1 cellular context compared by ENCODE assay signal in genomic region chr2:147879846-147880245, GRCh38.
TF ChIP-seq lines count a peak whose summit lies in the region.

No MANE protein-coding gene starts in this region.

TF ChIP-seq in HEK293, 187 proteins besides CTCF, POLR2A, EP300 and RAD21 (continued from another document):
- TF ChIP-seq ZBTB49 (tag by site-specific recombination; IDR thresholded peaks at IDR 0.05; ENCODE audit: low read depth) (no peak), ZNF146 (tag by site-specific recombination; IDR thresholded peaks at IDR 0.05) (no peak), ZNF626 (tag by site-specific recombination; IDR thresholded peaks at IDR 0.05) (no peak), ZNF621 (tag by site-specific recombination; IDR thresholded peaks at IDR 0.05) (no peak), ZBTB10 (tag by site-specific recombination; IDR thresholded peaks at IDR 0.05) (no peak), ZNF114 (tag by site-specific recombination; IDR thresholded peaks at IDR 0.05) (no peak), ZNF350 (tag by site-specific recombination; IDR thresholded peaks at IDR 0.05) (no peak), ZNF155 (tag by site-specific recombination; IDR thresholded peaks at IDR 0.05) (no peak), ZXDB (tag by site-specific recombination; IDR thresholded peaks at IDR 0.05) (peak; percentile 57), ZNF214 (tag by site-specific recombination; IDR thresholded peaks at IDR 0.05; ENCODE audit: borderline replicate concordance) (no peak), ZNF362 (tag by site-specific recombination; IDR thresholded peaks at IDR 0.05) (no peak), ZNF701 (tag by site-specific recombination; IDR thresholded peaks at IDR 0.05) (no peak), ZNF544 (tag by site-specific recombination; IDR thresholded peaks at IDR 0.05) (no peak), ELK4 (IDR thresholded peaks at IDR 0.05; ENCODE audit: borderline replicate concordance, low read depth, low read length) (no peak), ZNF580 (tag by site-specific recombination; IDR thresholded peaks at IDR 0.05) (peak; percentile 67; the same call in 1 of the 2 replicates), ZBTB17 (tag by site-specific recombination; IDR thresholded peaks at IDR 0.05) (no peak), ZNF18 (tag by site-specific recombination; IDR thresholded peaks at IDR 0.05) (0 out of 2 replicates have a peak, but pooled peaks have one; percentile 45), YY1 (tag by site-specific recombination; IDR thresholded peaks at IDR 0.05) (no peak), ZNF664 (tag by site-specific recombination; IDR thresholded peaks at IDR 0.05) (no peak), ZNF426 (tag by site-specific recombination; IDR thresholded peaks at IDR 0.05) (no peak), ZNF221 (tag by site-specific recombination; IDR thresholded peaks at IDR 0.05; ENCODE audit: borderline replicate concordance) (no peak), ZFP3 (tag by site-specific recombination; IDR thresholded peaks at IDR 0.05; ENCODE audit: low read depth) (no peak), ZNF530 (tag by site-specific recombination; IDR thresholded peaks at IDR 0.05; ENCODE audit: low read depth) (no peak), SALL2 (tag by site-specific recombination; IDR thresholded peaks at IDR 0.05; ENCODE audit: borderline replicate concordance) (no peak), GLIS2 (tag by site-specific recombination; IDR thresholded peaks at IDR 0.05) (no peak), ZNF10 (tag by site-specific recombination; IDR thresholded peaks at IDR 0.05) (no peak), ATF2 (tag by site-specific recombination; IDR thresholded peaks at IDR 0.05; ENCODE audit: low read depth) (no peak), ZNF768 (tag by site-specific recombination; IDR thresholded peaks at IDR 0.05) (no peak), ZNF843 (tag by site-specific recombination; IDR thresholded peaks at IDR 0.05) (peak; percentile 88), ZNF248 (tag by site-specific recombination; IDR thresholded peaks at IDR 0.05) (no peak), ZNF19 (tag by site-specific recombination; IDR thresholded peaks at IDR 0.05; ENCODE audit: low read depth) (no peak), KLF7 (tag by site-specific recombination; IDR thresholded peaks at IDR 0.05; ENCODE audit: borderline replicate concordance) (no peak), KLF1 (tag by site-specific recombination; IDR thresholded peaks at IDR 0.05) (no peak), HOXD13 (CRISPR knock-in tag; IDR thresholded peaks at IDR 0.05; ENCODE audit: borderline replicate concordance) (no peak), ZNF324 (tag by site-specific recombination; IDR thresholded peaks at IDR 0.05) (no peak), ZNF776 (tag by site-specific recombination; IDR thresholded peaks at IDR 0.05; ENCODE audit: borderline replicate concordance) (no peak), FEZF1 (tag by site-specific recombination; IDR thresholded peaks at IDR 0.05) (peak; percentile 82), ZNF169 (tag by site-specific recombination; IDR thresholded peaks at IDR 0.05) (no peak), PRDM6 (tag by site-specific recombination; IDR thresholded peaks at IDR 0.05) (peak; percentile 81; the same call in 1 of the 2 replicates), ZBTB48 (tag by site-specific recombination; IDR thresholded peaks at IDR 0.05) (no peak), TCF7L2 (IDR thresholded peaks at IDR 0.05; ENCODE audit: borderline replicate concordance, low read depth, low read length) (peak; percentile 56; the same call in 1 of the 2 replicates), SP3 (tag by site-specific recombination; IDR thresholded peaks at IDR 0.05) (no peak), ZNF302 (tag by site-specific recombination; IDR thresholded peaks at IDR 0.05; ENCODE audit: low read depth) (no peak), ZNF610 (tag by site-specific recombination; IDR thresholded peaks at IDR 0.05; ENCODE audit: borderline replicate concordance) (no peak), ZNF148 (tag by site-specific recombination; IDR thresholded peaks at IDR 0.05; ENCODE audit: borderline replicate concordance) (no peak), ZNF391 (tag by site-specific recombination; IDR thresholded peaks at IDR 0.05; ENCODE audit: borderline replicate concordance, low read depth) (no peak), KLF10 (tag by site-specific recombination; IDR thresholded peaks at IDR 0.05) (no peak), KLF17 (tag by site-specific recombination; IDR thresholded peaks at IDR 0.05) (no peak)
TF ChIP-seq in HEK293: peak in this region for 8.
